In genomic region chr1:23727362-23727811, GRCh38 we compare ENCODE assay signal across 8 cellular contexts. TPM values are rescaled to one million over a fixed set of nuclear protein-coding genes. Genes with fewer than 3 reads are reported as not detected.
A peak's percentile ranks its signal among the peaks of the same experiment; 100 is the strongest.
DNase-seq lines count a peak whose midpoint lies in the region; ATAC-seq, FAIRE-seq and TF ChIP-seq lines count a peak whose summit lies in the region.

No MANE protein-coding gene starts in this region.

- H3K4me1 ChIP-seq in breast epithelium = no peaks in the 10 kb centered on the region

- H3K9me3 ChIP-seq in breast epithelium = no peaks in the 10 kb centered on the region

- H3K27ac ChIP-seq in breast epithelium = peak overlapping the region; percentile 56 to 75

- intact Hi-C loops in breast epithelium (cut with DNase I; ENCODE audit: low total_unique reads) = no loop called here

- H3K36me3 ChIP-seq in breast epithelium = no peaks in the 10 kb centered on the region

- peak overlapping the region in 1 of 3 donors; percentile 7 for H3K4me3 ChIP-seq in breast epithelium

- peak; percentile 72 for DNase-seq in Ammon's horn (ENCODE audit: low spot score)
- DNase-seq in breast epithelium (ENCODE audit: low spot score in 2 of 2) = peak in 1 of 2 donors; percentile 67
- DNase-seq in mucosa of gallbladder (ENCODE audit: low spot score) = peak; percentile 76
- no peak for DNase-seq in dedifferentiated amniotic fluid mesenchymal stem cell (ENCODE audit: extremely low spot score)
- DNase-seq in urothelium cell line (ENCODE audit: low spot score) = no peak

- ATAC-seq in HG02885 (IDR thresholded peaks at IDR 0.05; ENCODE audit: poor library complexity, unreplicated experiment) (peak; percentile 49), GM19452 (IDR thresholded peaks at IDR 0.05; ENCODE audit: unreplicated experiment) (no peak), HG02938 (IDR thresholded peaks at IDR 0.05; ENCODE audit: unreplicated experiment) (no peak)

- TF ChIP-seq CTCF in breast epithelium (IDR thresholded peaks at IDR 0.05) = no peak

- TF ChIP-seq POLR2A in breast epithelium (IDR thresholded peaks at IDR 0.05) = no peak

- FAIRE-seq in urothelium cell line (lab: Jason Lieb, UNC) = no peak

- no peaks in the 10 kb centered on the region for H3K27me3 ChIP-seq in breast epithelium

RNA-seq across cellular contexts. Expression of gene ELOA, which starts 15.9 kb away (rescaled TPM):
- total RNA-seq in breast epithelium (10 to 100 TPM; 30.3 to 61.9 (median 32.8) TPM), mucosa of gallbladder (35.0 TPM)

RNA-seq across cellular contexts. Expression of gene RPL11, which starts 35.8 kb away (rescaled TPM):
- 1,000 to 10,000 TPM; 1,191 to 1,487 (median 1,340) TPM for total RNA-seq in breast epithelium
- 732 TPM for total RNA-seq in mucosa of gallbladder

RNA-seq across cellular contexts. Expression of gene PITHD1, which starts 50.8 kb away (rescaled TPM):
- total RNA-seq in breast epithelium = 10 to 100 TPM; 46.9 to 62.8 (median 60.3) TPM
- total RNA-seq in mucosa of gallbladder = 49.0 TPM

Comparison
In these comparisons a context has a peak if more than half of its experiments do, and no peak if none do; other contexts are left out.
1. DNase-seq: peak in Ammon's horn (single experiment) and mucosa of gallbladder (single experiment); none in dedifferentiated amniotic fluid mesenchymal stem cell (single experiment) and urothelium cell line (single experiment).